Comparison of ENCODE assay signal across 8 cellular contexts in the genomic region with DNA sequence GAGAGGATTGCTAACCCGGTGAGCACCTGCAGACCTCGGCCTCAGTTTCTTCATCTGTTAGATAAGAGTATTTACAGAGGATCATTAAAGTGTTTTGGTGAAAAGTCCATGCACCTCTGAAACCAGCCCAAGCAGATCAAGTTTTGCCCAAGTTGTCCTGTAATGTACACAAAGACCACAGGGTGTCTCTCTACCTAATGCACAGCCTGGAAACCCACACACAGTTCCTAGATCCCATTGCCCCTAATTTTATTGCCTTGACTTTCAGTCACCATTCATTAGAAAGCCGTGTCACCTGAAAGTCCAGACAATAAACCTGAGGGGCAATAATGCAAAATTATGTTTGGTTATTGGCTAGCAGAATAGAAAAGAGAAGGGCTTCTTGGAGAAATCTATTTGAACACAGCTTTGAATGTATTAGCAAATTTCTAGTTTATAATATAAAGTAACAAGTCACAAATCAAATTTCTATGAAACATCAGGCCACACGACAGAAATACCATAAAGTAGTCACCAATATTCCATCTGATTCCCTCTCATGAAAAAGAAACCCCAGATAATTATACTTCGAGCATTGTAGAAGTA.
DNase-seq lines count a peak whose midpoint lies in the region; ATAC-seq and TF ChIP-seq lines count a peak whose summit lies in the region.

No MANE protein-coding gene starts in this region.

- no peaks in the 10 kb centered on the region for H3K36me3 ChIP-seq in KMS-11 (ENCODE audit: insufficient read depth)
- H3K36me3 ChIP-seq in SJCRH30 = no peaks in the 10 kb centered on the region

- no peaks in the 10 kb centered on the region for H4K20me1 ChIP-seq in KMS-11 (ENCODE audit: insufficient read depth)

- H3K27ac Mint-ChIP-seq in progenitor cell of endocrine pancreas = no peak overlapping the region

- H3K9ac ChIP-seq in KMS-11 = no peak overlapping the region

- H3K9me3 ChIP-seq in AG04450 (ENCODE audit: control insufficient read depth, insufficient read depth, low read length) (no peaks in the 10 kb centered on the region), SJCRH30 (replicated peaks) (no peaks in the 10 kb centered on the region)

- no peak for ATAC-seq in GM18498 (IDR thresholded peaks at IDR 0.05; ENCODE audit: unreplicated experiment)

- H3K27me3 ChIP-seq in AG04450 (ENCODE audit: control insufficient read depth, insufficient read depth, low read length) = no peaks in the 10 kb centered on the region
- H3K27me3 ChIP-seq in KMS-11 (ENCODE audit: insufficient read depth, low read depth) = no peaks in the 10 kb centered on the region
- H3K27me3 ChIP-seq in SJCRH30 = no peaks in the 10 kb centered on the region

- CTCF ChIA-PET in AG04450 (lab: Charles Lee) = interaction anchor here (0.6 to 5.5 kb wide), 18 partner anchors 11 to 401 kb away, joined by 3 to 63 read pairs (median 3); no protein-coding TSS in a partner anchor

- DNase-seq in AG04450 (ENCODE audit: low read depth, low spot score) = no peak
- peak; percentile 65 for DNase-seq in GM12865 (ENCODE audit: low read depth)
- peak; percentile 12 to 69 for DNase-seq in SJCRH30
- DNase-seq in fibroblast of pulmonary artery (ENCODE audit: low read depth) = peak; percentile 68
- DNase-seq in progenitor cell of endocrine pancreas (ENCODE audit: low spot score, unreplicated experiment) = peak; percentile 15
- no peak for DNase-seq in NCI-H187 treated with DMSO at 0.1 percent for 48 hours (lab: John Stamatoyannopoulos, UW)

- no peaks in the 10 kb centered on the region for H3K27me3 Mint-ChIP-seq in progenitor cell of endocrine pancreas

- peak; percentile 77 for TF ChIP-seq CTCF in AG04450 (IDR thresholded peaks at IDR 0.05; ENCODE audit: low read depth, low read length)
- peak; percentile 62 for TF ChIP-seq CTCF in GM12865 (IDR thresholded peaks at IDR 0.05; ENCODE audit: insufficient read depth, low read depth, low read length, missing control alignments)
- TF ChIP-seq CTCF in KMS-11 (conservative IDR thresholded peaks at IDR 0.05; ENCODE audit: low read depth, low read length) = peak; percentile 70
- peak; percentile 81 for TF ChIP-seq CTCF in fibroblast of pulmonary artery (IDR thresholded peaks at IDR 0.05; ENCODE audit: low read length, missing control alignments)
- TF ChIP-seq CTCF in progenitor cell of endocrine pancreas (IDR thresholded peaks at IDR 0.05; ENCODE audit: unreplicated experiment) = peak; percentile 73

- H3K4me1 ChIP-seq in KMS-11 (ENCODE audit: low read depth, poor library complexity, severe bottlenecking) (no peaks in the 10 kb centered on the region), SJCRH30 (peaks cover 10% of the 10 kb centered on the region)

- no peak overlapping the region for H2AFZ ChIP-seq in KMS-11 (ENCODE audit: low read depth)

- no peaks in the 10 kb centered on the region for H3K36me3 Mint-ChIP-seq in progenitor cell of endocrine pancreas (ENCODE audit: insufficient read depth)

- H3K4me2 ChIP-seq in KMS-11 = no peak overlapping the region

- no peak overlapping the region for H3K4me3 Mint-ChIP-seq in progenitor cell of endocrine pancreas (ENCODE audit: low read depth)

- POLR2A ChIA-PET in AG04450 (lab: Yijun Ruan, JAX) = no interaction called here

- H3K9me3 Mint-ChIP-seq in progenitor cell of endocrine pancreas (ENCODE audit: low read depth) = no peaks in the 10 kb centered on the region

- H3K4me1 Mint-ChIP-seq in progenitor cell of endocrine pancreas (ENCODE audit: low read depth) = peaks cover 14% of the 10 kb centered on the region

- H3K4me3 ChIP-seq in AG04450 (ENCODE audit: low read depth, low read length) (no peak overlapping the region), GM12865 (ENCODE audit: low read depth, low read length) (no peak overlapping the region), KMS-11 (IDR thresholded peaks at IDR 0.05; ENCODE audit: insufficient read depth, low read depth, low read length) (no peak overlapping the region), SJCRH30 (no peak overlapping the region), fibroblast of pulmonary artery (replicated peaks; ENCODE audit: low read depth, low read length) (no peak overlapping the region)

- no peaks in the 10 kb centered on the region for H3K79me2 ChIP-seq in KMS-11 (ENCODE audit: insufficient read depth, low read depth)

- no peak overlapping the region for H3K27ac ChIP-seq in AG04450 (ENCODE audit: low read depth, low read length)
- no peak overlapping the region for H3K27ac ChIP-seq in KMS-11
- H3K27ac ChIP-seq in SJCRH30 = no peak overlapping the region

Comparison
In these comparisons a context has a peak if more than half of its experiments do, and no peak if none do; other contexts are left out.
1. DNase-seq: peak in GM12865 (single experiment), SJCRH30 (2 of 2), fibroblast of pulmonary artery (single experiment) and progenitor cell of endocrine pancreas (single experiment); none in AG04450 (single experiment) and NCI-H187 treated with DMSO at 0.1 percent for 48 hours (single experiment).
2. Peak in every context shown above with its lines, with median percentiles within 50 percentile points of each other: CTCF ChIP-seq.